Comparison of ENCODE assay signal across 8 cellular contexts in genomic region chr11:32090774-32091370, GRCh38. TPM values are rescaled to one million over a fixed set of nuclear protein-coding genes. Genes with fewer than 3 reads are reported as not detected.
DNase-seq lines count a peak whose midpoint lies in the region; ATAC-seq, FAIRE-seq and TF ChIP-seq lines count a peak whose summit lies in the region.

TSS of gene RCN1 (plus strand) at chr11:32091074. CDS start at chr11:32091197, 123 bp downstream.

- peaks cover 15% of the 10 kb centered on the region for H3K27me3 Mint-ChIP-seq in activated naive CD8-positive, alpha-beta T cell treated with anti-CD3 and anti-CD28 coated beads, Interleukin-2, amount 50 U/mL, for 24 hours

- peak within 1 kb of the TSS; percentile 94 for H3K27ac Mint-ChIP-seq in activated naive CD8-positive, alpha-beta T cell treated with anti-CD3 and anti-CD28 coated beads, Interleukin-2, amount 50 U/mL, for 24 hours

- WGBS in ovary, 3 donors: 0 to 1% (median 0%) methylated on average over 45 to 60 of the region's 69 CpGs

- no peaks in the 10 kb centered on the region for H3K9me3 Mint-ChIP-seq in activated naive CD8-positive, alpha-beta T cell treated with anti-CD3 and anti-CD28 coated beads, Interleukin-2, amount 50 U/mL, for 24 hours

- H3K27me3 ChIP-seq in HL-60 (ENCODE audit: insufficient read depth, poor library complexity, severe bottlenecking) (peaks cover 23% of the 10 kb centered on the region), SJSA1 (replicated peaks) (no peaks in the 10 kb centered on the region), ovary (no peaks in the 10 kb centered on the region)

- H3K27ac ChIP-seq in HL-60 (replicated peaks): no peak within 1 kb of the TSS
- peak within 1 kb of the TSS; percentile 81 for H3K27ac ChIP-seq in SJSA1
- peak within 1 kb of the TSS; percentile 94 to 97 for H3K27ac ChIP-seq in ovary

- H3K36me3 ChIP-seq in SJSA1: peaks cover 7% of the 10 kb centered on the region
- no peaks in the 10 kb centered on the region for H3K36me3 ChIP-seq in ovary

- H3K4me3 ChIP-seq in HL-60 (replicated peaks; ENCODE audit: insufficient read depth, low read length) (peak within 1 kb of the TSS; percentile 57), SJSA1 (peak within 1 kb of the TSS; percentile 74), ovary (peak within 1 kb of the TSS; percentile 64)

- TF ChIP-seq EP300 in ovary (IDR thresholded peaks at IDR 0.05): no peak

- H3K4me1 Mint-ChIP-seq in activated naive CD8-positive, alpha-beta T cell treated with anti-CD3 and anti-CD28 coated beads, Interleukin-2, amount 50 U/mL, for 24 hours: peaks cover 42% of the 10 kb centered on the region

- H3K4me1 ChIP-seq in SJSA1 (replicated peaks): peaks cover 28% of the 10 kb centered on the region
- peaks cover 18% of the 10 kb centered on the region for H3K4me1 ChIP-seq in ovary (ENCODE audit: insufficient read depth)

- intact Hi-C loops in Right ventricle myocardium superior (cut with DNase I) (no loop called here), ovary (cut with DNase I) (no loop called here)

- FAIRE-seq in urothelium cell line (lab: Jason Lieb, UNC): peak; percentile 71

- TF ChIP-seq POLR2A in ovary (IDR thresholded peaks at IDR 0.05): no peak

- H3K9me3 ChIP-seq in SJSA1 (replicated peaks) (no peaks in the 10 kb centered on the region), ovary (no peaks in the 10 kb centered on the region)

- ATAC-seq in activated naive CD8-positive, alpha-beta T cell treated with anti-CD3 and anti-CD28 coated beads, Interleukin-2, amount 50 U/mL, for 24 hours: peak; percentile 70
- peak; percentile 95 for ATAC-seq in Right ventricle myocardium superior (ENCODE audit: poor library complexity)

- DNase-seq in DMS 273 (lab: John Stamatoyannopoulos, UW; ENCODE audit: unreplicated experiment) (peak; percentile 93), GM20000 (ENCODE audit: low spot score) (peak; percentile 88), HL-60 (ENCODE audit: low read depth in 1 of 2, low spot score in 1 of 2) (peak in 1 of 2 experiments; percentile 16), SJSA1 (ENCODE audit: low read depth in 1 of 2, low spot score in 2 of 2) (peak; percentile 62 to 80), Right ventricle myocardium superior (peak; percentile 84), ovary (peak; percentile 61 to 81 (median 69)), urothelium cell line (ENCODE audit: low spot score) (peak; percentile 82)
- DNase-seq in activated naive CD8-positive, alpha-beta T cell treated with anti-CD3 and anti-CD28 coated beads, Interleukin-2, amount 50 U/mL, for 24 hours: peak; percentile 58

- H3K36me3 Mint-ChIP-seq in activated naive CD8-positive, alpha-beta T cell treated with anti-CD3 and anti-CD28 coated beads, Interleukin-2, amount 50 U/mL, for 24 hours (ENCODE audit: low read depth): peaks cover 6% of the 10 kb centered on the region

- H3K4me3 Mint-ChIP-seq in activated naive CD8-positive, alpha-beta T cell treated with anti-CD3 and anti-CD28 coated beads, Interleukin-2, amount 50 U/mL, for 24 hours: peak within 1 kb of the TSS; percentile 89

- TF ChIP-seq CTCF in GM20000 (IDR thresholded peaks at IDR 0.05; ENCODE audit: extremely low read depth, missing control alignments) (no peak), HL-60 (IDR thresholded peaks at IDR 0.05; ENCODE audit: insufficient read depth, low read length) (no peak), ovary (IDR thresholded peaks at IDR 0.05) (peak in 1 of 3 donors; percentile 20)

RNA-seq across cellular contexts. Expression of gene RCN1, which starts in this region (rescaled TPM):
- total RNA-seq in SJSA1 (2014; rRNA removed; shearing (Covaris generic)): 110 and 132 TPM in 2 replicates
- total RNA-seq in Right ventricle myocardium superior: 26.6 TPM
- 100 to 1,000 TPM in 1 of 7 donors, 10 to 100 TPM in 6; 49.7 to 125 (median 89.6) TPM for total RNA-seq in ovary
- polyA plus RNA-seq in ovary: 100 to 1,000 TPM in 1 of 2 donors, 10 to 100 TPM in 1; 79.9 to 221 TPM
